In genomic region chr4:182879913-182880312, GRCh38 we compare ENCODE assay signal across 22 cellular contexts.
"Had no signal": no experiment of that assay in that cellular context is flagged by ENCODE, and none has a peak within 500 bp of the region (broad histone marks: within the 10 kb centered on the region; RNA-seq: fewer than 3 reads in every experiment).

No MANE protein-coding gene starts in this region.

- H3K9me3 ChIP-seq: neutrophil, pancreas, thoracic aorta, upper lobe of left lung had no signal

- DNase-seq: activated CD4-positive, alpha-beta T cell treated with anti-CD3 and anti-CD28 coated beads, Interleukin-2, amount 50 U/mL, for 4 hours; activated CD8-positive, alpha-beta memory T cell treated with anti-CD3 and anti-CD28 coated beads for 24 hours; activated CD8-positive, alpha-beta memory T cell treated with anti-CD3 and anti-CD28 coated beads, Interleukin-2, amount 50 U/mL, for 4 hours; activated naive CD4-positive, alpha-beta T cell; activated T-cell treated with anti-CD3 and anti-CD28 coated beads, Interleukin-2, amount 50 U/mL, for 24 hours; endodermal cell; mesenchymal stem cell; mucosa of descending colon; pancreas; stimulated activated CD4-positive, alpha-beta T cell treated with anti-CD3 and anti-CD28 coated beads, Interleukin-2, amount 100 ng/mL, for 48 hours; stimulated activated CD8-positive, alpha-beta memory T cell treated with anti-CD3 and anti-CD28 coated beads, Interleukin-4, amount 100 ng/mL, for 48 hours; stimulated activated naive B cell treated with anti-CD40 and anti-IgM and Interleukin-4, amounts not matched to agents 10 μg/mL and 1 μg/mL and 100 μg/mL, for 72 hours; T-cell had no signal

- H3K27me3 Mint-ChIP-seq: activated naive CD8-positive, alpha-beta T cell; activated T-cell treated with anti-CD3 and anti-CD28 coated beads, Interleukin-2, amount 50 U/mL, for 24 hours; naive thymus-derived CD4-positive, alpha-beta T cell; T-cell had no signal

- H3K27me3 ChIP-seq: gastroesophageal sphincter, pancreas, upper lobe of left lung had no signal

- H3K27ac ChIP-seq: coronary artery, gastroesophageal sphincter, neutrophil, pancreas, thoracic aorta, upper lobe of left lung had no signal

- ATAC-seq: gastroesophageal sphincter; mucosa of descending colon; naive thymus-derived CD4-positive, alpha-beta T cell; stimulated activated naive B cell treated with anti-CD40 and anti-IgM and Interleukin-4, amounts not matched to agents 10 μg/mL and 1 μg/mL and 100 μg/mL, for 72 hours; T-cell had no signal

- H3K4me3 Mint-ChIP-seq: activated naive CD8-positive, alpha-beta T cell; activated T-cell treated with anti-CD3 and anti-CD28 coated beads, Interleukin-2, amount 50 U/mL, for 24 hours; endodermal cell; naive thymus-derived CD4-positive, alpha-beta T cell; stimulated activated naive B cell treated with anti-CD40 and anti-IgM and Interleukin-4, amounts not matched to agents 10 μg/mL and 1 μg/mL and 100 μg/mL, for 72 hours; T-cell; T-helper 2 cell treated with Interferon-gamma antibody and Interleukin-4, amounts not matched to agents 5 μg/mL and 100 μg/mL, for 36 hours had no signal

- H3K4me1 ChIP-seq: upper lobe of left lung had no signal

- H3K4me3 ChIP-seq: coronary artery, mucosa of descending colon, pancreas, thoracic aorta, upper lobe of left lung had no signal

- H3K4me1 Mint-ChIP-seq: naive thymus-derived CD4-positive, alpha-beta T cell; T-cell had no signal

- H3K27ac Mint-ChIP-seq: activated naive CD8-positive, alpha-beta T cell; activated T-cell treated with anti-CD3 and anti-CD28 coated beads, Interleukin-2, amount 50 U/mL, for 24 hours; activated T-helper 2 cell treated with anti-CD3 and anti-CD28 coated beads, Interferon-gamma antibody, Interleukin-2, Interleukin-4, amounts not matched to agents 10 μg/mL and 5 μg/mL and 100 μg/mL, durations not matched to agents 14 hours and 24 hours and 36 hours; endodermal cell; naive thymus-derived CD4-positive, alpha-beta T cell; stimulated activated naive B cell treated with anti-CD40 and anti-IgM and Interleukin-4, amounts not matched to agents 10 μg/mL and 1 μg/mL and 100 μg/mL, for 72 hours; T-cell; T-helper 2 cell treated with Interferon-gamma antibody and Interleukin-4, amounts not matched to agents 5 μg/mL and 100 μg/mL, for 36 hours had no signal

- H3K36me3 ChIP-seq: neutrophil, pancreas had no signal
